In genomic region chr3:51279448-51279847, GRCh38 we compare ENCODE assay signal across 26 cellular contexts.
"Had no signal": no experiment of that assay in that cellular context is flagged by ENCODE, and none has a peak within 500 bp of the region (broad histone marks: within the 10 kb centered on the region; RNA-seq: fewer than 3 reads in every experiment).

No MANE protein-coding gene starts in this region.

- DNase-seq: stimulated activated CD4-positive, alpha-beta T cell treated with anti-CD3 and anti-CD28 coated beads, Interleukin-2, amount 100 ng/mL, for 48 hours; stimulated activated CD4-positive, alpha-beta T cell treated with anti-CD3 and anti-CD28 coated beads, Interleukin-4, amount 100 ng/mL, for 1 hour; stimulated activated CD4-positive, alpha-beta T cell treated with anti-CD3 and anti-CD28 coated beads, Interleukin-4, amount 100 ng/mL, for 24 hours; stimulated activated CD4-positive, alpha-beta T cell treated with anti-CD3 and anti-CD28 coated beads, Interleukin-4, amount 100 ng/mL, for 4 hours; stimulated activated CD8-positive, alpha-beta memory T cell treated with anti-CD3 and anti-CD28 coated beads, Interleukin-4, amount 100 ng/mL, for 48 hours; stimulated activated naive B cell treated with anti-CD40 and anti-IgM and Interleukin-4, amounts not matched to agents 10 μg/mL and 1 μg/mL and 100 μg/mL, for 72 hours; stimulated activated naive CD4-positive, alpha-beta T cell; stimulated activated naive CD4-positive, alpha-beta T cell treated with Interleukin-2 at 50 U/mL for 16 hours; stimulated activated naive CD8-positive, alpha-beta T cell treated with anti-CD3 and anti-CD28 coated beads, Interleukin-15, amount 100 ng/mL, for 72 hours; stimulated activated naive CD8-positive, alpha-beta T cell treated with anti-CD3 and anti-CD28 coated beads, Interleukin-15, Interleukin-2, amounts not matched to agents 100 U/mL and 50 U/mL, for 24 hours; stomach; testis; tibial artery; transverse colon; trophoblast cell; upper lobe of left lung; upper lobe of right lung; uterus had no signal

- H3K4me3 ChIP-seq: stomach, suprapubic skin, testis, thoracic aorta, thyroid gland, tibial artery, tibial nerve, transverse colon, upper lobe of left lung, upper lobe of right lung, uterus, vagina had no signal

- H3K36me3 ChIP-seq: stomach, suprapubic skin, thoracic aorta, thyroid gland, tibial artery, tibial nerve, transverse colon, upper lobe of left lung, upper lobe of right lung, uterus, vagina had no signal

- H3K9me3 ChIP-seq: stomach, suprapubic skin, testis, thoracic aorta, thyroid gland, tibial artery, tibial nerve, transverse colon, upper lobe of left lung, upper lobe of right lung, uterus, vagina had no signal

- ATAC-seq: stimulated activated effector memory CD8-positive, alpha-beta T cell treated with anti-CD3 and anti-CD28 coated beads, Interleukin-12 subunit alpha, Interleukin-12 subunit beta, amount 100 ng/mL, for 72 hours; stimulated activated memory B cell treated with anti-CD40 and anti-IgM and Interleukin-4, amounts not matched to agents 10 μg/mL and 1 μg/mL and 100 μg/mL, for 72 hours; stimulated activated naive B cell treated with anti-CD40 and anti-IgM and Interleukin-4, amounts not matched to agents 10 μg/mL and 1 μg/mL and 100 μg/mL, for 72 hours; stimulated activated naive CD8-positive, alpha-beta T cell treated with anti-CD3 and anti-CD28 coated beads, Interleukin-15, amount 100 ng/mL, for 72 hours; stimulated activated naive CD8-positive, alpha-beta T cell treated with anti-CD3 and anti-CD28 coated beads, Interleukin-15, Interleukin-2, amounts not matched to agents 100 U/mL and 50 U/mL, for 24 hours; upper lobe of right lung had no signal

- H3K27ac ChIP-seq: stomach, suprapubic skin, testis, thoracic aorta, thyroid gland, tibial artery, tibial nerve, transverse colon, upper lobe of left lung, upper lobe of right lung, uterus, vagina had no signal

- H3K27me3 ChIP-seq: stomach, suprapubic skin, testis, thyroid gland, tibial artery, tibial nerve, transverse colon, upper lobe of left lung, upper lobe of right lung, uterus, vagina had no signal

- FAIRE-seq: urothelium cell line had no signal

- H3K4me1 ChIP-seq: stomach, suprapubic skin, testis, tibial artery, tibial nerve, transverse colon, upper lobe of left lung, upper lobe of right lung, uterus, vagina had no signal
